ENCODE assay signal across 8 cellular contexts in genomic region chr1:145128673-145129469, GRCh38. TPM values are rescaled to one million over a fixed set of nuclear protein-coding genes. Genes with fewer than 3 reads are reported as not detected.
DNase-seq lines count a peak whose midpoint lies in the region; ATAC-seq and TF ChIP-seq lines count a peak whose summit lies in the region.
"Not testable (repeated sequence)": the region's sequence is repeated elsewhere in the genome, so short reads cannot be mapped to it uniquely, and the experiment has no call there.
"Had no signal": no experiment of that assay in that cellular context is flagged by ENCODE, and none has a peak within 500 bp of the region (broad histone marks: within the 10 kb centered on the region; RNA-seq: fewer than 3 reads in every experiment).

No MANE protein-coding gene starts in this region.

- H3K27me3 ChIP-seq in adipocyte (replicated peaks; ENCODE audit: control insufficient read depth, insufficient read depth, low read length); esophagus muscularis mucosa; lung (ENCODE audit: control insufficient read depth, insufficient read depth); sigmoid colon: not testable (repeated sequence)

- H3K4me3 ChIP-seq in adipocyte (ENCODE audit: low read length); esophagus muscularis mucosa; lung; sigmoid colon: not testable (repeated sequence)

- H3K9me3 ChIP-seq in adipocyte (ENCODE audit: control insufficient read depth, low read length); esophagus muscularis mucosa; lung (ENCODE audit: control insufficient read depth in 2 of 2, insufficient read depth in 1 of 2, low read length in 1 of 2); sigmoid colon: not testable (repeated sequence)

- DNase-seq in ELR (ENCODE audit: low read depth) (peak; percentile 38), KBM-7 (peak; percentile 56), adipocyte (ENCODE audit: low read depth) (peak; percentile 2), esophagus muscularis mucosa (ENCODE audit: extremely low spot score) (peak; percentile 8), left cardiac atrium (peak; percentile 5), lung (ENCODE audit: low spot score) (peak; percentile 27), sigmoid colon (peak; percentile 28)

- not testable (repeated sequence) for H3K4me1 ChIP-seq in adipocyte (ENCODE audit: control insufficient read depth, insufficient read depth, low read length); esophagus muscularis mucosa; lung (ENCODE audit: control insufficient read depth in 2 of 2, insufficient read depth in 2 of 2, low read length in 2 of 2); sigmoid colon

- H3K36me3 ChIP-seq in adipocyte (ENCODE audit: control insufficient read depth, insufficient read depth, low read length, severe bottlenecking); esophagus muscularis mucosa; lung (ENCODE audit: control insufficient read depth in 2 of 2, insufficient read depth in 2 of 2, low read length in 2 of 2); sigmoid colon: not testable (repeated sequence)

- intact Hi-C loops in esophagus muscularis mucosa (cut with DNase I); left cardiac atrium (cut with DNase I); sigmoid colon (cut with DNase I): not testable (repeated sequence)

- 47% methylated on average over 12 of the region's 14 CpGs for WGBS in esophagus muscularis mucosa
- WGBS in lung, 2 donors: 33 to 38% methylated on average over 12 to 13 of the region's 14 CpGs
- 61 to 67% methylated on average over 12 to 13 of the region's 14 CpGs for WGBS in sigmoid colon, 2 donors

- ATAC-seq in left cardiac atrium (peak in 1 of 2 donors; percentile 80), lung (ENCODE audit: insufficient read depth, low FRiP score) (peak; percentile 50)

- not testable (repeated sequence) for TF ChIP-seq EP300 in esophagus muscularis mucosa (IDR thresholded peaks at IDR 0.05); sigmoid colon (IDR thresholded peaks at IDR 0.05)

- in situ Hi-C loops in KBM-7 (cut with MboI; ENCODE audit: low pct_unique_long_range_greater_than_20kb, low sequenced_read_pairs): not testable (repeated sequence)

- H3K9ac ChIP-seq in adipocyte (ENCODE audit: low read length): peak overlapping the region; percentile 49

- not testable (repeated sequence) for TF ChIP-seq CTCF in esophagus muscularis mucosa (IDR thresholded peaks at IDR 0.05); lung (IDR thresholded peaks at IDR 0.05; ENCODE audit: control extremely low read depth, extremely low read depth); sigmoid colon (IDR thresholded peaks at IDR 0.05)

- TF ChIP-seq POLR2A in esophagus muscularis mucosa (IDR thresholded peaks at IDR 0.05; ENCODE audit: low read depth); sigmoid colon (IDR thresholded peaks at IDR 0.05): not testable (repeated sequence)

- H3K27ac ChIP-seq in esophagus muscularis mucosa (replicated peaks in 1 of 4); lung (ENCODE audit: low read depth in 1 of 2, low read length in 1 of 2); sigmoid colon: not testable (repeated sequence)

RNA-seq across cellular contexts. Expression of gene FAM72D, which starts 33.1 kb away (rescaled TPM):
- total RNA-seq in esophagus muscularis mucosa (under 1 TPM in 1 of 4 donors, not detected in 3; 0.42 TPM), left cardiac atrium (under 1 TPM; 0.09 to 0.13 TPM), lung (under 1 TPM; 0.52 to 0.60 TPM), sigmoid colon (under 1 TPM in 1 of 4 donors, not detected in 3; 0.36 TPM)
- polyA plus RNA-seq in lung (under 1 TPM; 0.35 to 0.41 TPM), sigmoid colon (1 to 10 TPM in 1 of 3 donors, under 1 TPM in 1, not detected in 1; 0.69 to 1.6 TPM)
- polyA plus RNA-seq: naive thymus-derived CD4-positive, alpha-beta T cell had no signal

RNA-seq across cellular contexts. Expression of gene SRGAP2B, which starts 33.7 kb away (rescaled TPM):
- total RNA-seq in esophagus muscularis mucosa (10 to 100 TPM; 11.8 to 44.6 (median 20.3) TPM), left cardiac atrium (10 to 100 TPM; 17.7 to 20.6 TPM), lung (10 to 100 TPM; 33.2 to 49.8 TPM), sigmoid colon (10 to 100 TPM; 11.8 to 13.8 (median 13.4) TPM)
- polyA plus RNA-seq in lung (10 to 100 TPM in 1 of 2 donors, 1 to 10 TPM in 1; 5.8 to 17.5 TPM), sigmoid colon (1 to 10 TPM; 1.2 to 5.8 (median 3.6) TPM)

Comparison
In these comparisons a context has a peak if more than half of its experiments do, and no peak if none do; other contexts are left out.
1. DNase-seq: peak in every context shown above with its lines; median percentile 56 in KBM-7; 38 in ELR; 28 in sigmoid colon; 27 in lung; 8 in esophagus muscularis mucosa; 5 in left cardiac atrium; 2 in adipocyte.